ENCODE assay signal across 32 cellular contexts in genomic region chr1:5794279-5794678, GRCh38.
"Had no signal": no experiment of that assay in that cellular context is flagged by ENCODE, and none has a peak within 500 bp of the region (broad histone marks: within the 10 kb centered on the region; RNA-seq: fewer than 3 reads in every experiment).

No MANE protein-coding gene starts in this region.

- H3K27me3 ChIP-seq: MG63 had no signal

- DNase-seq: Karpas-422, Kasumi-1, MG63, MM.1S, MV-4-11, NCI-H1048, NCI-H1092, NCI-H1092 treated with DMSO at 0.1 percent for 48 hours, NCI-H1105, NCI-H1105 treated with DMSO at 0.1 percent for 48 hours, NCI-H1417 treated with DMSO at 0.1 percent for 48 hours, NCI-H1436, NCI-H1436 treated with DMSO at 0.1 percent for 48 hours, NCI-H146, NCI-H1694, NCI-H187, NCI-H187 treated with DMSO at 0.1 percent for 48 hours, NCI-H1930, NCI-H2029, NCI-H2029 treated with DMSO at 0.1 percent for 48 hours, NCI-H2081, NCI-H2081 treated with DMSO at 0.1 percent for 48 hours, NCI-H2107, NCI-H2171, NCI-H2171 treated with DMSO at 0.1 percent for 48 hours, NCI-H2227 treated with DMSO at 0.1 percent for 48 hours, NCI-H226, NCI-H345, NCI-H446, NCI-H446 treated with DMSO at 0.1 percent for 48 hours, NCI-H510A, NCI-H510A treated with DMSO at 0.1 percent for 48 hours had no signal

- H3K9me3 ChIP-seq: MG63 had no signal

- H3K4me3 ChIP-seq: MG63 had no signal

- H3K36me3 ChIP-seq: MG63 had no signal
